Comparison of ENCODE assay signal across 36 cellular contexts in genomic region chr18:886076-886475, GRCh38. TPM values are rescaled to one million over a fixed set of nuclear protein-coding genes. Genes with fewer than 3 reads are reported as not detected.
"Had no signal": no experiment of that assay in that cellular context is flagged by ENCODE, and none has a peak within 500 bp of the region (broad histone marks: within the 10 kb centered on the region; RNA-seq: fewer than 3 reads in every experiment).

No MANE protein-coding gene starts in this region.

- H3K4me3 ChIP-seq: MG63 had no signal

- H3K27me3 ChIP-seq: MG63 had no signal

- H3K9me3 ChIP-seq: MG63 had no signal

- DNase-seq: Karpas-422, Kasumi-1, MG63, MM.1S, MV-4-11, NCI-H1048, NCI-H1092, NCI-H1092 treated with DMSO at 0.1 percent for 48 hours, NCI-H1105, NCI-H1105 treated with DMSO at 0.1 percent for 48 hours, NCI-H1417, NCI-H1417 treated with DMSO at 0.1 percent for 48 hours, NCI-H1436, NCI-H1436 treated with DMSO at 0.1 percent for 48 hours, NCI-H146, NCI-H1694, NCI-H1694 treated with DMSO at 0.1 percent for 48 hours, NCI-H187, NCI-H187 treated with DMSO at 0.1 percent for 48 hours, NCI-H1930, NCI-H2029, NCI-H2029 treated with DMSO at 0.1 percent for 48 hours, NCI-H2081 treated with DMSO at 0.1 percent for 48 hours, NCI-H2107, NCI-H2171, NCI-H2171 treated with DMSO at 0.1 percent for 48 hours, NCI-H2227 treated with DMSO at 0.1 percent for 48 hours, NCI-H226, NCI-H345, NCI-H446, NCI-H446 treated with DMSO at 0.1 percent for 48 hours, NCI-H510A, NCI-H510A treated with DMSO at 0.1 percent for 48 hours, NCI-H524 had no signal

- H3K36me3 ChIP-seq: MG63 had no signal

RNA-seq across cellular contexts. Expression of gene ADCYAP1, which starts 18.6 kb away (rescaled TPM):
- total RNA-seq: LHCN-M2, MCF 10A had no signal
